Comparison of ENCODE assay signal across 1 cellular context in genomic region chr1:64523938-64524337, GRCh38.
TF ChIP-seq lines count a peak whose summit lies in the region.

No MANE protein-coding gene starts in this region.

TF ChIP-seq in WTC11, 78 proteins besides CTCF, POLR2A, EP300 and RAD21 (continued from another document):
- no peak for TF ChIP-seq FOXP4 (CRISPR knock-in tag; IDR thresholded peaks at IDR 0.05)
- no peak for TF ChIP-seq RELA (CRISPR knock-in tag; IDR thresholded peaks at IDR 0.05; ENCODE audit: borderline replicate concordance)
- no peak for TF ChIP-seq IRF2 (CRISPR knock-in tag; IDR thresholded peaks at IDR 0.05; ENCODE audit: borderline replicate concordance, low read depth)
